8 cellular contexts compared by ENCODE assay signal in genomic region chr9:91948423-91949292, GRCh38. TPM values are rescaled to one million over a fixed set of nuclear protein-coding genes. Genes with fewer than 3 reads are reported as not detected.
DNase-seq lines count a peak whose midpoint lies in the region; ATAC-seq, FAIRE-seq and TF ChIP-seq lines count a peak whose summit lies in the region.

No MANE protein-coding gene starts in this region.

- peak overlapping the region; percentile 85 for H3K9ac ChIP-seq in ES-I3 (ENCODE audit: low read depth, low read length)
- no peak overlapping the region for H3K9ac ChIP-seq in GM12878 (ENCODE audit: control insufficient read depth, insufficient read depth, low read length)
- peak overlapping the region; percentile 44; the same call in 1 of the 2 replicates for H3K9ac ChIP-seq in iPS-20b (ENCODE audit: low read depth, low read length)

- TF ChIP-seq POLR2A in GM12878 (IDR thresholded peaks at IDR 0.05; ENCODE audit: low read depth, low read length), result no peak

- no peak for TF ChIP-seq CTCF in GM12878 (IDR thresholded peaks at IDR 0.05 in 2 of 3, conservative IDR thresholded peaks at IDR 0.05 in 1 of 3; ENCODE audit: control insufficient read depth in 2 of 3, extremely low read depth in 1 of 3, insufficient read depth in 1 of 3, low read depth in 3 of 3, low read length in 3 of 3)

- H3K27me3 ChIP-seq in GM12878 (replicated peaks in 1 of 2; ENCODE audit: control insufficient read depth in 2 of 2, insufficient read depth in 2 of 2, low read length in 1 of 2) (peaks cover 10 to 24% of the 10 kb centered on the region in 2 experiments), iPS-20b (ENCODE audit: insufficient read depth, low read length) (peaks cover 72% of the 10 kb centered on the region)

- DNase-seq in NCI-H226 (peak; percentile 84), GM12878 (ENCODE audit: low read depth, low spot score) (no peak)
- peak; percentile 16 to 24 for DNase-seq in stimulated activated CD4-positive, alpha-beta T cell treated with anti-CD3 and anti-CD28 coated beads, Interleukin-4, amount 100 ng/mL, for 48 hours (ENCODE audit: low read depth in 2 of 2)

- no TSS peak for BruUV-seq in GM12878 (replicated peaks; lab: Mats Ljungman, UMichigan)

- TF ChIP-seq EP300 in GM12878 (IDR thresholded peaks at IDR 0.05; ENCODE audit: borderline replicate concordance in 1 of 2, control insufficient read depth in 1 of 2, low read depth in 2 of 2, low read length in 2 of 2), result no peak

- CTCF ChIA-PET in GM12878 (lab: Yijun Ruan, JAX), result no interaction called here

- H4K20me1 ChIP-seq in GM12878 (ENCODE audit: control insufficient read depth, insufficient read depth), result no peaks in the 10 kb centered on the region

- RAD21 ChIA-PET in GM12878 (lab: Charles Lee; ENCODE audit: unreplicated experiment), result no interaction called here

- H2AFZ ChIP-seq in GM12878 (ENCODE audit: control insufficient read depth, low read depth, low read length), result no peak overlapping the region

- 26% methylated on average over 35 of the region's 57 CpGs for WGBS in GM12878 (ENCODE audit: insufficient coverage, insufficient replicate concordance, low lambda C conversion rate, missing lambda C conversion rate)

- no peaks in the 10 kb centered on the region for H3K79me2 ChIP-seq in GM12878 (ENCODE audit: control insufficient read depth, insufficient read depth, low read length)

- H3K4me1 ChIP-seq in ES-I3 (ENCODE audit: insufficient read depth, low read length), result peaks cover 29% of the 10 kb centered on the region
- H3K4me1 ChIP-seq in GM12878 (ENCODE audit: control insufficient read depth, insufficient read depth, low read length), result no peaks in the 10 kb centered on the region
- H3K4me1 ChIP-seq in iPS-20b (ENCODE audit: insufficient read depth, low read length), result peaks cover 20% of the 10 kb centered on the region; the same call in 1 of the 2 replicates

- TF ChIP-seq RAD21 in GM12878 (IDR thresholded peaks at IDR 0.05; ENCODE audit: insufficient read depth, low read depth, low read length), result no peak

- in situ Hi-C loops in GM12878 (cut with MboI), result no loop called here

- H3K9me3 ChIP-seq in ES-I3 (ENCODE audit: control insufficient read depth, insufficient read depth, low read length) (no peaks in the 10 kb centered on the region), GM12878 (replicated peaks; ENCODE audit: control insufficient read depth, insufficient read depth, low read length) (no peaks in the 10 kb centered on the region; the same call in 2 of the 3 replicates), iPS-20b (ENCODE audit: insufficient read depth, low read depth, low read length) (no peaks in the 10 kb centered on the region)

- POLR2A ChIA-PET in GM12878 (lab: Charles Lee), result no interaction called here

- no peak for FAIRE-seq in GM12878 (lab: Jason Lieb, UNC)

- SMC1A ChIA-PET in GM12878 (lab: Charles Lee; ENCODE audit: uncharacterized antibody, unreplicated experiment), result no interaction called here

- ATAC-seq in GM12878 (peak; percentile 44; the same call in 2 of the 3 replicates), GM18861 (IDR thresholded peaks at IDR 0.05; ENCODE audit: unreplicated experiment) (no peak), HG02571 (IDR thresholded peaks at IDR 0.05; ENCODE audit: unreplicated experiment) (no peak), GM18867 (IDR thresholded peaks at IDR 0.05; ENCODE audit: unreplicated experiment) (no peak)

- H3K36me3 ChIP-seq in ES-I3 (ENCODE audit: insufficient read depth, low read length) (no peaks in the 10 kb centered on the region), GM12878 (ENCODE audit: control insufficient read depth in 2 of 2, insufficient read depth in 2 of 2, low read length in 1 of 2) (no peaks in the 10 kb centered on the region), iPS-20b (ENCODE audit: insufficient read depth, low read depth, low read length) (no peaks in the 10 kb centered on the region)

- H3K4me3 ChIP-seq in GM12878 (no peak overlapping the region), iPS-20b (ENCODE audit: low read length) (peak overlapping the region; percentile 69)

- no peak overlapping the region for H3K27ac ChIP-seq in GM12878 (ENCODE audit: control insufficient read depth, insufficient read depth)
- no peak overlapping the region for H3K27ac ChIP-seq in iPS-20b (ENCODE audit: low read length)

- intact Hi-C loops in GM12878 (cut with micrococcal nuclease; ENCODE audit: unreplicated experiment), result no loop called here

- H3K4me2 ChIP-seq in GM12878 (ENCODE audit: control insufficient read depth, insufficient read depth), result no peak overlapping the region

TF ChIP-seq in GM12878, 131 proteins besides CTCF, POLR2A, EP300 and RAD21:
- TF ChIP-seq SUZ12 (IDR thresholded peaks at IDR 0.05; ENCODE audit: unreplicated experiment) (peak; percentile 88), EGR1 (IDR thresholded peaks at IDR 0.05; ENCODE audit: borderline replicate concordance in 1 of 2, low read depth in 2 of 2, low read length in 2 of 2) (peak in 1 of 2 experiments; percentile 33; a peak in 1 of 3 replicates), SMAD5 (IDR thresholded peaks at IDR 0.05; ENCODE audit: low read depth) (no peak)

RNA-seq across cellular contexts. Expression of gene ROR2, which starts 1.4 kb away (rescaled TPM):
- total RNA-seq in GM12878 (2013; cell fraction: nucleolus; rRNA removed), result not detected in 2 replicates
- total RNA-seq in GM12878 (2014; rRNA removed), result not detected in 2 replicates
- not detected in 2 replicates for total RNA-seq in GM12878 (2014; rRNA removed; fragmentation: Illumina TruSeq; extraction: Trizol)
- 0.05 TPM in 1 of 2 replicates, not detected in the other for total RNA-seq in GM12878 (2021)
- polyA plus RNA-seq in GM12878 (2011; ENCODE audit: low read depth), result not detected
- polyA plus RNA-seq in GM12878 (2011; rRNA removed), result not detected in 2 replicates
- polyA plus RNA-seq in GM12878 (2011; cell fraction: cytosol; rRNA removed), result 0.02 TPM in 1 of 2 replicates, not detected in the other
- polyA plus RNA-seq in GM12878 (2011; cell fraction: nucleus; rRNA removed), result not detected in 2 replicates
- 0.06 TPM in 1 of 2 replicates, not detected in the other for polyA plus RNA-seq in GM12878 (2012)
- not detected in 2 replicates for polyA plus RNA-seq in GM12878 (2014; fragmentation: Illumina TruSeq; extraction: Trizol)
- not detected for polyA plus RNA-seq in GM12878 (2014; fragmentation: Nextera tagmentation; extraction: Ambion mirVana)
- polyA plus RNA-seq in GM12878 (2014; rRNA removed), result 0.03 TPM in 1 of 2 replicates, not detected in the other
- not detected for polyA plus RNA-seq in GM12878 (2016; fragmentation: Nextera tagmentation; extraction: Ambion mirVana)
- 0.15 TPM in 1 of 2 replicates, not detected in the other for polyA minus RNA-seq in GM12878 (2011; rRNA and poly(A)+ RNA removed)
- not detected in 2 replicates for polyA minus RNA-seq in GM12878 (2011; cell fraction: cytosol; rRNA and poly(A)+ RNA removed)
- not detected in 2 replicates for polyA minus RNA-seq in GM12878 (2011; cell fraction: nucleus; rRNA and poly(A)+ RNA removed)
